ENCODE assay signal across 8 cellular contexts in genomic region chr5:115841382-115842088, GRCh38. TPM values are rescaled to one million over a fixed set of nuclear protein-coding genes. Genes with fewer than 3 reads are reported as not detected.
DNase-seq lines count a peak whose midpoint lies in the region; ATAC-seq and TF ChIP-seq lines count a peak whose summit lies in the region.

Gene AP3S1, plus strand, starts transcription at chr5:115841935. Its CDS starts 103 bp downstream, at chr5:115842038.
Gene ATG12, minus strand, starts transcription at chr5:115841565. Its CDS starts 13 bp downstream, at chr5:115841552.

- no peaks in the 10 kb centered on the region for H3K27me3 ChIP-seq in OCI-LY1 (ENCODE audit: insufficient read depth, low read length)

- 0 out of 2 replicates have a peak, but pooled peaks cover 4% of the 10 kb centered on the region for H4K20me1 ChIP-seq in OCI-LY1 (ENCODE audit: insufficient read depth, low read length)

- no peaks in the 10 kb centered on the region; the same call in 1 of the 2 replicates for H3F3A ChIP-seq in OCI-LY1 (ENCODE audit: insufficient read depth, low read length)

- H3K27ac ChIP-seq in OCI-LY1 (ENCODE audit: low read depth, low read length, poor library complexity, severe bottlenecking) (peak within 1 kb of the TSS; percentile 71), mesodermal cell (ENCODE audit: low read depth, low read length, severe bottlenecking) (peak within 1 kb of the TSS; percentile 93)

- peaks cover 50% of the 10 kb centered on the region for H3K79me2 ChIP-seq in OCI-LY1 (ENCODE audit: insufficient read depth, low read length)

- in situ Hi-C loops in endometrial microvascular endothelial cells (cut with HindIII; ENCODE audit: inconsistent ontology term, low pct_unique_long_range_greater_than_20kb, low sequenced_read_pairs): no loop called here

- H3K4me1 ChIP-seq in OCI-LY1 (ENCODE audit: insufficient read depth, low read length, severe bottlenecking) (peaks cover 66% of the 10 kb centered on the region), mesodermal cell (ENCODE audit: control insufficient read depth, insufficient read depth, low read length, poor library complexity, severe bottlenecking) (peaks cover 3% of the 10 kb centered on the region)

- 14% methylated on average over 53 to 59 of the region's 65 CpGs for WGBS in mesodermal cell (ENCODE audit: insufficient coverage in 2 of 2), 2 experiments

- no peaks in the 10 kb centered on the region for H3K9me2 ChIP-seq in OCI-LY1 (ENCODE audit: low read depth, low read length)

- DNase-seq in DMS 273 (lab: John Stamatoyannopoulos, UW; ENCODE audit: unreplicated experiment): peak; percentile 98
- DNase-seq in HuH-7 (ENCODE audit: low spot score): peak; percentile 78
- peak; percentile 90 for DNase-seq in activated CD8-positive, alpha-beta memory T cell treated with anti-CD3 and anti-CD28 coated beads, Interleukin-2, amount 50 U/mL, for 4 hours
- DNase-seq in stimulated activated CD8-positive, alpha-beta memory T cell treated with anti-CD3 and anti-CD28 coated beads, Interleukin-15, amount 100 ng/mL, for 24 hours (ENCODE audit: low read depth): peak; percentile 81

- H3K9me3 ChIP-seq in OCI-LY1 (ENCODE audit: low read length) (no peaks in the 10 kb centered on the region), mesodermal cell (ENCODE audit: control insufficient read depth, low read length) (no peaks in the 10 kb centered on the region)

- peak within 1 kb of the TSS; percentile 99 for H3K4me2 ChIP-seq in OCI-LY1 (ENCODE audit: low read length)

- no peak within 1 kb of the TSS for H2AFZ ChIP-seq in OCI-LY1 (ENCODE audit: low read length)

- H3K36me3 ChIP-seq in OCI-LY1 (ENCODE audit: insufficient read depth, low read length) (peaks cover 22% of the 10 kb centered on the region), mesodermal cell (ENCODE audit: control insufficient read depth, insufficient read depth, low read length) (peaks cover 11% of the 10 kb centered on the region)

- H3K4me3 ChIP-seq in OCI-LY1 (ENCODE audit: low read depth, low read length, poor library complexity, severe bottlenecking) (peak within 1 kb of the TSS; percentile 70), mesodermal cell (ENCODE audit: extremely low read depth, insufficient read depth, low read length, poor library complexity, severe bottlenecking) (peak within 1 kb of the TSS; percentile 76)

- peak; percentile 85 for ATAC-seq in GM21526 (IDR thresholded peaks at IDR 0.05; ENCODE audit: low FRiP score, unreplicated experiment)

- TF ChIP-seq CTCF in OCI-LY1 (IDR thresholded peaks at IDR 0.05; ENCODE audit: low read length): no peak

- peak within 1 kb of the TSS; percentile 77 for H3K9ac ChIP-seq in OCI-LY1 (ENCODE audit: low read length)

RNA-seq across cellular contexts. Expression of gene AP3S1, which starts in this region (rescaled TPM):
- 47.9 TPM for total RNA-seq in endometrial microvascular endothelial cells (ENCODE audit: inconsistent ontology term)
- polyA plus RNA-seq in mesodermal cell (2013, experiment 1 of 2): 66.5 TPM
- 75.6 TPM for polyA plus RNA-seq in mesodermal cell (2013, experiment 2 of 2)

RNA-seq across cellular contexts. Expression of gene ATG12, which starts in this region (rescaled TPM):
- total RNA-seq in endometrial microvascular endothelial cells (ENCODE audit: inconsistent ontology term): 28.9 TPM
- 64.7 TPM for polyA plus RNA-seq in mesodermal cell (2013, experiment 1 of 2)
- polyA plus RNA-seq in mesodermal cell (2013, experiment 2 of 2): 88.2 TPM

Comparison
In these comparisons a context has a peak if more than half of its experiments do, and no peak if none do; other contexts are left out.
1. Peak in every context shown above with its lines: DNase-seq, ATAC-seq, H3K4me3 ChIP-seq and H3K27ac ChIP-seq.